ENCODE assay signal across 1 cellular context in the genomic region with DNA sequence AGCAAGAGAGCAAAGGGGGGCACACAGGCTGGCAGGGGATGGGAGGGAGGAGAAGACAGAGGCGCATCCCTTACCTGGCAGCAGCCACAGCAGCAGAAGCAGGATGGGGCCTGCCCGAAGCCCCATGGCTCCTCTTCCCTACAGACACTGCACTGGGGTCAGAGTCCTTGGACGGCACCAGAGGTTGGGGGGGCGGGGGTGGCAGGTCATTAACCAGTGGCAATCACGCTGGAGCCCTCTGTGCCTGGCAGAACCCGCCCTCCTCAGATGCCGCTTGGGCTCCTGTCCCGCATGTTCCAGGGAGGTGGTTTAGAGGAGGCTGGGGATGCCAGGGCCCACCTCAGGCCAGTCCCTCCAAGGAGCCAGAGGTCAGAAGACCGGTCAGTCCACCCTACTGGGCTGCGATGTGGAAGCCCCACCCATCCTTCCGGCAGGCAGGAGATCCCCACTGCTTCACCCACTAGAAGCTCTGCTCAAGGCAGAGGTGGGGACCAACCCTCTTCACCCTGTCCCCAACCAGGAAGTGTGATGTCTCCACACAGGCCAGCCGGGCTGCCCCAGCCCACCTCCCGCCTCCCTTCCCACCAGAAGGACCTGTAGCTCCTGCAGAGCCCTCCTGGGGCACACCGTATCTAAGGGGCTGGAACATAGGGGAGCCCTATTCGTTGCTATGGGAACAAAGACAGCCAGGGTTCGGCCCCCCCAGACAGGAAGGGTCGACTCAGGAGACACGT.
TF ChIP-seq lines count a peak whose summit lies in the region.

No MANE protein-coding gene starts in this region.

TF ChIP-seq in HCT116, 20 proteins besides CTCF, POLR2A, EP300 and RAD21 (continued from another document):
- TF ChIP-seq ZFX (IDR thresholded peaks at IDR 0.05) (no peak), YY1 (IDR thresholded peaks at IDR 0.05; ENCODE audit: extremely low read depth, insufficient replicate concordance, low read depth, low read length) (no peak), JUND (IDR thresholded peaks at IDR 0.05) (no peak), ZNF274 (IDR thresholded peaks at IDR 0.05; ENCODE audit: low read depth, low read length) (no peak), CEBPB (IDR thresholded peaks at IDR 0.05; ENCODE audit: low read depth) (no peak), SIN3A (IDR thresholded peaks at IDR 0.05; ENCODE audit: low read depth) (no peak)
- TF ChIP-seq, protein P1, sequence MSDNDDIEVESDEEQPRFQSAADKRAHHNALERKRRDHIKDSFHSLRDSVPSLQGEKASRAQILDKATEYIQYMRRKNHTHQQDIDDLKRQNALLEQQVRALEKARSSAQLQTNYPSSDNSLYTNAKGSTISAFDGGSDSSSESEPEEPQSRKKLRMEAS (IDR thresholded peaks at IDR 0.05), result no peak
